1 cellular context compared by ENCODE assay signal in genomic region chr3:67113802-67114407, GRCh38.
TF ChIP-seq lines count a peak whose summit lies in the region.

No MANE protein-coding gene starts in this region.

TF ChIP-seq in HepG2, 621 proteins besides CTCF, POLR2A, EP300 and RAD21 (continued from another document and continues in another):
- TF ChIP-seq ZNF704 (CRISPR knock-in tag; IDR thresholded peaks at IDR 0.05; ENCODE audit: borderline replicate concordance) (no peak), ZNF230 (CRISPR knock-in tag; IDR thresholded peaks at IDR 0.05) (peak; percentile 43; the same call in 1 of the 2 replicates), MNT (IDR thresholded peaks at IDR 0.05) (no peak), ZFP36L2 (CRISPR knock-in tag; IDR thresholded peaks at IDR 0.05) (peak; percentile 97), PHF8 (CRISPR knock-in tag; IDR thresholded peaks at IDR 0.05) (no peak), NBN (conservative IDR thresholded peaks at IDR 0.05) (no peak), ZNF576 (CRISPR knock-in tag; IDR thresholded peaks at IDR 0.05) (no peak), RFX5 (IDR thresholded peaks at IDR 0.05; ENCODE audit: low read depth, low read length) (no peak), KDM3A (CRISPR knock-in tag; IDR thresholded peaks at IDR 0.05; ENCODE audit: low read depth) (peak; percentile 65; the same call in 1 of the 2 replicates), GPN1 (CRISPR knock-in tag; IDR thresholded peaks at IDR 0.05; ENCODE audit: borderline replicate concordance) (peak; percentile 85; the same call in 1 of the 2 replicates), TFDP1 (CRISPR knock-in tag; IDR thresholded peaks at IDR 0.05; ENCODE audit: borderline replicate concordance) (no peak), THRA (CRISPR knock-in tag; IDR thresholded peaks at IDR 0.05; ENCODE audit: borderline replicate concordance) (peak; percentile 93), MBD4 (IDR thresholded peaks at IDR 0.05; ENCODE audit: borderline replicate concordance, low read length) (no peak), DBP (CRISPR knock-in tag; IDR thresholded peaks at IDR 0.05; ENCODE audit: not compliant biosample characterization) (peak; percentile 57), MYC (CRISPR knock-in tag; IDR thresholded peaks at IDR 0.05; ENCODE audit: borderline replicate concordance) (no peak), JARID2 (CRISPR knock-in tag; IDR thresholded peaks at IDR 0.05; ENCODE audit: insufficient replicate concordance) (peak; percentile 95), NFE2L2 (IDR thresholded peaks at IDR 0.05; ENCODE audit: low read length) (no peak), NCOA1 (CRISPR knock-in tag; IDR thresholded peaks at IDR 0.05) (no peak), SMARCC2 (IDR thresholded peaks at IDR 0.05) (no peak), ZNF710 (CRISPR knock-in tag; IDR thresholded peaks at IDR 0.05; ENCODE audit: borderline replicate concordance) (peak; percentile 78; the same call in 1 of the 2 replicates), CREB1 (IDR thresholded peaks at IDR 0.05) (0 out of 2 replicates have a peak, but pooled peaks have one; percentile 19), CREB1 (CRISPR knock-in tag; IDR thresholded peaks at IDR 0.05) (no peak), DMTF1 (CRISPR knock-in tag; IDR thresholded peaks at IDR 0.05) (no peak), CERS6 (CRISPR knock-in tag; IDR thresholded peaks at IDR 0.05) (no peak), ZSCAN5A (CRISPR knock-in tag; IDR thresholded peaks at IDR 0.05; ENCODE audit: borderline replicate concordance) (peak; percentile 94), FOSL2 (CRISPR knock-in tag; IDR thresholded peaks at IDR 0.05) (peak; percentile 93), RORA (CRISPR knock-in tag; IDR thresholded peaks at IDR 0.05) (no peak), ZNF496 (CRISPR knock-in tag; IDR thresholded peaks at IDR 0.05; ENCODE audit: insufficient replicate concordance) (no peak), WIZ (CRISPR knock-in tag; IDR thresholded peaks at IDR 0.05) (peak; percentile 99), ZNF207 (IDR thresholded peaks at IDR 0.05; ENCODE audit: borderline replicate concordance) (no peak), ARNT2 (CRISPR knock-in tag; IDR thresholded peaks at IDR 0.05; ENCODE audit: low read depth) (peak; percentile 94), CHCHD3 (CRISPR knock-in tag; IDR thresholded peaks at IDR 0.05) (peak; percentile 37; the same call in 1 of the 2 replicates), ZBTB49 (CRISPR knock-in tag; IDR thresholded peaks at IDR 0.05; ENCODE audit: borderline replicate concordance) (peak; percentile 99), EEA1 (CRISPR knock-in tag; IDR thresholded peaks at IDR 0.05; ENCODE audit: borderline replicate concordance) (0 out of 2 replicates have a peak, but pooled peaks have one; percentile 56), PITX1 (CRISPR knock-in tag; IDR thresholded peaks at IDR 0.05) (peak; percentile 69), HCFC1 (IDR thresholded peaks at IDR 0.05; ENCODE audit: low read depth, low read length) (no peak; the same call in 1 of the 2 replicates), CREM (IDR thresholded peaks at IDR 0.05) (no peak), CREM (CRISPR knock-in tag; IDR thresholded peaks at IDR 0.05) (no peak), PBX2 (CRISPR knock-in tag; IDR thresholded peaks at IDR 0.05) (no peak), ZKSCAN8 (CRISPR knock-in tag; IDR thresholded peaks at IDR 0.05; ENCODE audit: borderline replicate concordance) (peak; percentile 92), TCF7L2 (IDR thresholded peaks at IDR 0.05; ENCODE audit: low read depth, low read length) (no peak), BRCA1 (CRISPR knock-in tag; IDR thresholded peaks at IDR 0.05) (peak; percentile 94), TMF1 (CRISPR knock-in tag; IDR thresholded peaks at IDR 0.05; ENCODE audit: low read depth) (peak; percentile 94), DMAP1 (CRISPR knock-in tag; IDR thresholded peaks at IDR 0.05) (no peak), ZNF501 (CRISPR knock-in tag; IDR thresholded peaks at IDR 0.05) (peak; percentile 44; the same call in 1 of the 2 replicates), ATF1 (CRISPR knock-in tag; IDR thresholded peaks at IDR 0.05) (no peak), ZKSCAN1 (IDR thresholded peaks at IDR 0.05; ENCODE audit: low read length) (no peak), ZNF607 (CRISPR knock-in tag; IDR thresholded peaks at IDR 0.05; ENCODE audit: borderline replicate concordance) (peak; percentile 96), RELA (CRISPR knock-in tag; IDR thresholded peaks at IDR 0.05) (no peak)
